1 cellular context compared by ENCODE assay signal in the genomic region with DNA sequence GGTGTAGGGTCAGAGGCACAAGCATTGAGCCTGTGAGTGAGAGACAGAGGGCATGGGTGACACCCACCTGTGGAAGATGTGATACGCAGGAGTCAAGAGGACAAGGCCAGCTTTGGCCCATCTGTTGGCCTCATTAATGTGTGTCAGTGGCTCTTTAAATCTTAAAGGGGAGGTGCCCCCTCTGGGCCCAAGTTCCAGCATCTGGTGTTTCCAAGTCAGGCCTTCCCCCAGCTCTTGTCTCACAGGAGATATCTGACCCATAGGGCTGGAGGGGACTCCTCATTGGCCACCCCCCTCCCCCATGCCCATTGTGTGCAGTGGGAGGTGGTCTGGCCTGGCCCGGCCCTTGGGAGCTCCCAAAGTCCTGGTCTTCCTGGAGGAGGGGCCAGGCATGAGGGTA.
TF ChIP-seq lines count a peak whose summit lies in the region.

No MANE protein-coding gene starts in this region.

TF ChIP-seq in WTC11, 78 proteins besides CTCF, POLR2A, EP300 and RAD21:
- TF ChIP-seq, protein P1, sequence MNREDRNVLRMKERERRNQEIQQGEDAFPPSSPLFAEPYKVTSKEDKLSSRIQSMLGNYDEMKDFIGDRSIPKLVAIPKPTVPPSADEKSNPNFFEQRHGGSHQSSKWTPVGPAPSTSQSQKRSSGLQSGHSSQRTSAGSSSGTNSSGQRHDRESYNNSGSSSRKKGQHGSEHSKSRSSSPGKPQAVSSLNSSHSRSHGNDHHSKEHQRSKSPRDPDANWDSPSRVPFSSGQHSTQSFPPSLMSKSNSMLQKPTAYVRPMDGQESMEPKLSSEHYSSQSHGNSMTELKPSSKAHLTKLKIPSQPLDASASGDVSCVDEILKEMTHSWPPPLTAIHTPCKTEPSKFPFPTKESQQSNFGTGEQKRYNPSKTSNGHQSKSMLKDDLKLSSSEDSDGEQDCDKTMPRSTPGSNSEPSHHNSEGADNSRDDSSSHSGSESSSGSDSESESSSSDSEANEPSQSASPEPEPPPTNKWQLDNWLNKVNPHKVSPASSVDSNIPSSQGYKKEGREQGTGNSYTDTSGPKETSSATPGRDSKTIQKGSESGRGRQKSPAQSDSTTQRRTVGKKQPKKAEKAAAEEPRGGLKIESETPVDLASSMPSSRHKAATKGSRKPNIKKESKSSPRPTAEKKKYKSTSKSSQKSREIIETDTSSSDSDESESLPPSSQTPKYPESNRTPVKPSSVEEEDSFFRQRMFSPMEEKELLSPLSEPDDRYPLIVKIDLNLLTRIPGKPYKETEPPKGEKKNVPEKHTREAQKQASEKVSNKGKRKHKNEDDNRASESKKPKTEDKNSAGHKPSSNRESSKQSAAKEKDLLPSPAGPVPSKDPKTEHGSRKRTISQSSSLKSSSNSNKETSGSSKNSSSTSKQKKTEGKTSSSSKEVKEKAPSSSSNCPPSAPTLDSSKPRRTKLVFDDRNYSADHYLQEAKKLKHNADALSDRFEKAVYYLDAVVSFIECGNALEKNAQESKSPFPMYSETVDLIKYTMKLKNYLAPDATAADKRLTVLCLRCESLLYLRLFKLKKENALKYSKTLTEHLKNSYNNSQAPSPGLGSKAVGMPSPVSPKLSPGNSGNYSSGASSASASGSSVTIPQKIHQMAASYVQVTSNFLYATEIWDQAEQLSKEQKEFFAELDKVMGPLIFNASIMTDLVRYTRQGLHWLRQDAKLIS (CRISPR knock-in tag; IDR thresholded peaks at IDR 0.05; ENCODE audit: borderline replicate concordance) = no peak
- TF ChIP-seq RELA (CRISPR knock-in tag; IDR thresholded peaks at IDR 0.05; ENCODE audit: borderline replicate concordance) (no peak), ETV6 (CRISPR knock-in tag; IDR thresholded peaks at IDR 0.05) (no peak), ZNF396 (CRISPR knock-in tag; IDR thresholded peaks at IDR 0.05; ENCODE audit: borderline replicate concordance) (no peak), MXD4 (CRISPR knock-in tag; IDR thresholded peaks at IDR 0.05; ENCODE audit: borderline replicate concordance) (no peak), ZNF232 (CRISPR knock-in tag; IDR thresholded peaks at IDR 0.05) (no peak)
- TF ChIP-seq, protein P2, sequence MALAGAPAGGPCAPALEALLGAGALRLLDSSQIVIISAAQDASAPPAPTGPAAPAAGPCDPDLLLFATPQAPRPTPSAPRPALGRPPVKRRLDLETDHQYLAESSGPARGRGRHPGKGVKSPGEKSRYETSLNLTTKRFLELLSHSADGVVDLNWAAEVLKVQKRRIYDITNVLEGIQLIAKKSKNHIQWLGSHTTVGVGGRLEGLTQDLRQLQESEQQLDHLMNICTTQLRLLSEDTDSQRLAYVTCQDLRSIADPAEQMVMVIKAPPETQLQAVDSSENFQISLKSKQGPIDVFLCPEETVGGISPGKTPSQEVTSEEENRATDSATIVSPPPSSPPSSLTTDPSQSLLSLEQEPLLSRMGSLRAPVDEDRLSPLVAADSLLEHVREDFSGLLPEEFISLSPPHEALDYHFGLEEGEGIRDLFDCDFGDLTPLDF (CRISPR knock-in tag; IDR thresholded peaks at IDR 0.05) = no peak
